In the genomic region with DNA sequence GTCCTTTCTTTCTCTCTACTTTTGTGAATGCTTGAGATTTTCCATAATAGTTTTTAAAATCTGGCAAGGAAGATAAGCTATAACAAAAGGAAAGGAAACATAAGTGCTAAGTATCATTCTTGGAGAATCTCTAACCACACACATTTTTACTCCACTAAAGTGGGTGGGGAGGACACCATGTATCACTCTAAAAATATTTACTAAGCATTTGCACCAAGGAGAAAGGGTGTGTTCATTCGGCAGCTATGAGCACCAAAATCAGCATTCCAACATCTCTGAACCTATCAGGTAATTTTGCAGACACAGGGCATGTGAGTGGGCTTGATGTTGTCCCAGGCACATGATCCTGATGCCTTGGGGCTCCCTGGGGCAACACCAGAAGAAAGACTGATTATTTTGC, we compare ENCODE assay signal across 1 cellular context.
TF ChIP-seq lines count a peak whose summit lies in the region.

No MANE protein-coding gene starts in this region.

TF ChIP-seq in WTC11, 78 proteins besides CTCF, POLR2A, EP300 and RAD21 (continued from another document):
- TF ChIP-seq OVOL2 (CRISPR knock-in tag; IDR thresholded peaks at IDR 0.05; ENCODE audit: borderline replicate concordance), result no peak
- TF ChIP-seq, protein P1, sequence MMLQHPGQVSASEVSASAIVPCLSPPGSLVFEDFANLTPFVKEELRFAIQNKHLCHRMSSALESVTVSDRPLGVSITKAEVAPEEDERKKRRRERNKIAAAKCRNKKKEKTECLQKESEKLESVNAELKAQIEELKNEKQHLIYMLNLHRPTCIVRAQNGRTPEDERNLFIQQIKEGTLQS (CRISPR knock-in tag; conservative IDR thresholded peaks at IDR 0.05), result no peak
- TF ChIP-seq, protein P2, sequence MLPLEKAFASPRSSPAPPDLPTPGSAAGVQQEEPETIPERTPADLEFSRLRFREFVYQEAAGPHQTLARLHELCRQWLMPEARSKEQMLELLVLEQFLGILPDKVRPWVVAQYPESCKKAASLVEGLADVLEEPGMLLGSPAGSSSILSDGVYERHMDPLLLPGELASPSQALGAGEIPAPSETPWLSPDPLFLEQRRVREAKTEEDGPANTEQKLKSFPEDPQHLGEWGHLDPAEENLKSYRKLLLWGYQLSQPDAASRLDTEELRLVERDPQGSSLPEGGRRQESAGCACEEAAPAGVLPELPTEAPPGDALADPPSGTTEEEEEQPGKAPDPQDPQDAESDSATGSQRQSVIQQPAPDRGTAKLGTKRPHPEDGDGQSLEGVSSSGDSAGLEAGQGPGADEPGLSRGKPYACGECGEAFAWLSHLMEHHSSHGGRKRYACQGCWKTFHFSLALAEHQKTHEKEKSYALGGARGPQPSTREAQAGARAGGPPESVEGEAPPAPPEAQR (CRISPR knock-in tag; IDR thresholded peaks at IDR 0.05), result no peak
- TF ChIP-seq, protein P3, sequence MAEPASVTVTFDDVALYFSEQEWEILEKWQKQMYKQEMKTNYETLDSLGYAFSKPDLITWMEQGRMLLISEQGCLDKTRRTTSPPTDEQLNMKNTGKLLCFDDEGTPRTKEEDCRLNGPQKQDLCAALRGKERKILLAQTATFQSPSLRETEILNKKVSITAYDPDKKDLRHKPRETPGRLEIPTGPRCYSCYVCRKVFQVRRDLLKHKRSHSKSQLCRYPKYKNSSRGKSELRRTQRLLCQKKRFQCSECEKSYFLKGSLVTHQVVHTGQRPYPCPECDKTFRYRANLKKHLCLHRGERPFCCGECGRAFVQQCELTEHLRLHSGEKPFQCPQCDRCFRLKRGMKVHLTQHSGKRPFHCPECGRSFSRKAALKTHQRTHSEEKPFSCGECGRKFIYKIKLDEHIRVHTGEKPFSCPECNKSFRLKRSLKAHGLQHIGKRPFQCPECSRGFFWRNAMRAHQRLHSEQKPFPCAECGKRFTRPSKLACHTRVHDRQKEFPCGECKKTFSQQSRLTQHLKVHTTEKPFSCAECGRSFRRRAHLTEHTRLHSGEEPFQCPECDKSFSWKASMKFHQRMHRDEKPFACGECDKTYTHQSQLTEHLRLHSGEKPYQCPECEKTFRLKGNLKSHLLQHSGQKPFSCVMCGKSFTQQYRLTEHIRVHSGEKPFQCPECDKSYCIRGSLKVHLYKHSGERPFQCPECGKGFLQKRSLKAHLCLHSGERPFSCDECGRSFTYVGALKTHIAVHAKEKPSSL (CRISPR knock-in tag; conservative IDR thresholded peaks at IDR 0.05), result no peak
- TF ChIP-seq, protein P4, sequence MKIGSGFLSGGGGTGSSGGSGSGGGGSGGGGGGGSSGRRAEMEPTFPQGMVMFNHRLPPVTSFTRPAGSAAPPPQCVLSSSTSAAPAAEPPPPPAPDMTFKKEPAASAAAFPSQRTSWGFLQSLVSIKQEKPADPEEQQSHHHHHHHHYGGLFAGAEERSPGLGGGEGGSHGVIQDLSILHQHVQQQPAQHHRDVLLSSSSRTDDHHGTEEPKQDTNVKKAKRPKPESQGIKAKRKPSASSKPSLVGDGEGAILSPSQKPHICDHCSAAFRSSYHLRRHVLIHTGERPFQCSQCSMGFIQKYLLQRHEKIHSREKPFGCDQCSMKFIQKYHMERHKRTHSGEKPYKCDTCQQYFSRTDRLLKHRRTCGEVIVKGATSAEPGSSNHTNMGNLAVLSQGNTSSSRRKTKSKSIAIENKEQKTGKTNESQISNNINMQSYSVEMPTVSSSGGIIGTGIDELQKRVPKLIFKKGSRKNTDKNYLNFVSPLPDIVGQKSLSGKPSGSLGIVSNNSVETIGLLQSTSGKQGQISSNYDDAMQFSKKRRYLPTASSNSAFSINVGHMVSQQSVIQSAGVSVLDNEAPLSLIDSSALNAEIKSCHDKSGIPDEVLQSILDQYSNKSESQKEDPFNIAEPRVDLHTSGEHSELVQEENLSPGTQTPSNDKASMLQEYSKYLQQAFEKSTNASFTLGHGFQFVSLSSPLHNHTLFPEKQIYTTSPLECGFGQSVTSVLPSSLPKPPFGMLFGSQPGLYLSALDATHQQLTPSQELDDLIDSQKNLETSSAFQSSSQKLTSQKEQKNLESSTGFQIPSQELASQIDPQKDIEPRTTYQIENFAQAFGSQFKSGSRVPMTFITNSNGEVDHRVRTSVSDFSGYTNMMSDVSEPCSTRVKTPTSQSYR (CRISPR knock-in tag; IDR thresholded peaks at IDR 0.05), result no peak
